Comparison of ENCODE assay signal across 13 cellular contexts in the genomic region with DNA sequence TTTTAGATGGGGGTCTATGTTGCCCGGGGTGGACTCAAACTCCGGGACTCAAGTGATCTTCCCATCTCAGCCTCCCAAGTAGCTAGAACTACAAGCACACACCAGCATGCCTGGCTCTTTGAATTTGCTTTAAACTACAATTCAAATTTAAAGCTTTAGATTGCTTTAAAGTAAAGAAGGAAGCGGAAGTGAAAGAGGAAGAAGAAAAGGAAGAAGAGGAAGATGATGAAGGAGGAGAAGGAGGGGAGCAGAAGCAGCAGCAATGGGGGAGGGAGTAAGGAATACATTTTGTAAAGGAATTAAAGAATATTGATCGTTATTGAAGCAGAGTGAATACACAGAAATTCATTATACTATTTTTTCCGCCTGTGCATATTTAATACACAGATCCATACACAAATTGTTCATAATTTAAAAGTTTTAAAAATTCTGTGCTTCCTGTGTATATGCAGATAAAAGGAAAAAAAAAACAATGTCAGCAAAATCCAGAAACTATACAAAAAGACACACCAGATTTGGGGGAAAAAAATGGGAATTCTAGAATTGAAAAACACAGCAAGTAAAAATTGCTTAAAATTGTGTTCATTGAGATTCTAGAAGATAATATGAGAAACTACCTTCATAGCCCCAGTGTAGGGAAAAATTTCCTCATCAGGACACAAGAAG.
"Had no signal": no experiment of that assay in that cellular context is flagged by ENCODE, and none has a peak within 500 bp of the region (broad histone marks: within the 10 kb centered on the region; RNA-seq: fewer than 3 reads in every experiment).

No MANE protein-coding gene starts in this region.

- ATAC-seq: activated CD8-positive, alpha-beta T cell treated with anti-CD3 and anti-CD28 coated beads for 36 hours; esophagus mucosa; left cardiac atrium had no signal

- H3K9me3 ChIP-seq: breast epithelium, right atrium auricular region had no signal

- H3K36me3 ChIP-seq: breast epithelium, right atrium auricular region had no signal

- H3K27ac ChIP-seq: breast epithelium, dorsolateral prefrontal cortex, right atrium auricular region had no signal

- DNase-seq: activated CD4-positive, alpha-beta T cell treated with anti-CD3 and anti-CD28 coated beads for 1 hour; activated CD8-positive, alpha-beta memory T cell treated with anti-CD3 and anti-CD28 coated beads, Interleukin-2, amount 50 U/mL, for 48 hours; activated CD8-positive, alpha-beta T cell treated with anti-CD3 and anti-CD28 coated beads for 36 hours; aorta; dorsolateral prefrontal cortex; glutamatergic neuron; left cardiac atrium; naive B cell; small intestine had no signal

- FAIRE-seq: small intestine had no signal

- H3K4me1 ChIP-seq: breast epithelium, right atrium auricular region had no signal

- H3K27me3 ChIP-seq: breast epithelium, right atrium auricular region had no signal

- H3K4me3 ChIP-seq: breast epithelium, dorsolateral prefrontal cortex, lung, right atrium auricular region had no signal
